16 cellular contexts compared by ENCODE assay signal in genomic region chr5:58940446-58940845, GRCh38.
A peak's percentile ranks its signal among the peaks of the same experiment; 100 is the strongest.
DNase-seq lines count a peak whose midpoint lies in the region; ATAC-seq, FAIRE-seq and TF ChIP-seq lines count a peak whose summit lies in the region.
"Had no signal": no experiment of that assay in that cellular context is flagged by ENCODE, and none has a peak within 500 bp of the region (broad histone marks: within the 10 kb centered on the region; RNA-seq: fewer than 3 reads in every experiment).

No MANE protein-coding gene starts in this region.

- ATAC-seq in K562 (no peak), left ventricle myocardium superior (peak; percentile 39)

- POLR2A ChIA-PET in K562 (lab: Yijun Ruan, JAX) = no interaction called here

- H3K27ac Mint-ChIP-seq in activated T-helper 2 cell treated with anti-CD3 and anti-CD28 coated beads, Interferon-gamma antibody, Interleukin-2, Interleukin-4, amounts not matched to agents 10 μg/mL and 5 μg/mL and 100 μg/mL, durations not matched to agents 14 hours and 24 hours and 36 hours = no peak overlapping the region
- H3K27ac Mint-ChIP-seq: activated naive CD4-positive, alpha-beta T cell treated with anti-CD3 and anti-CD28 coated beads, Interleukin-2, amount 10 ng/mL, durations not matched to agents 7 days and 5 days; T-helper 1 cell treated with Interleukin-12 subunit alpha and Interleukin-12 subunit beta and Interleukin-4 antibody, amounts not matched to agents 30 μg/mL and 1 μg/mL, for 36 hours had no signal

- no peaks in the 10 kb centered on the region for H3K4me1 Mint-ChIP-seq in activated T-helper 2 cell treated with anti-CD3 and anti-CD28 coated beads, Interferon-gamma antibody, Interleukin-2, Interleukin-4, amounts not matched to agents 10 μg/mL and 5 μg/mL and 100 μg/mL, durations not matched to agents 14 hours and 24 hours and 36 hours (ENCODE audit: low read depth)
- H3K4me1 Mint-ChIP-seq: activated naive CD4-positive, alpha-beta T cell treated with anti-CD3 and anti-CD28 coated beads, Interleukin-2, amount 10 ng/mL, durations not matched to agents 7 days and 5 days; central memory CD8-positive, alpha-beta T cell had no signal

- 27% methylated on average over 2 of the region's 2 CpGs for WGBS in K562 (ENCODE audit: insufficient coverage, low coverage, missing lambda C conversion rate)
- 64 to 85% (median 78%) methylated on average over 2 of the region's 2 CpGs for WGBS in stomach, 5 donors

- no TSS peak for BruUV-seq in K562 (replicated peaks; lab: Mats Ljungman, UMichigan)

- H3K27me3 ChIP-seq in K562 (ENCODE audit: control insufficient read depth in 2 of 2, insufficient read depth in 2 of 2, low read length in 2 of 2) (no peaks in the 10 kb centered on the region), stomach (no peaks in the 10 kb centered on the region)

- TF ChIP-seq POLR2A in K562 (conservative IDR thresholded peaks at IDR 0.05) = no peak
- no peak for TF ChIP-seq POLR2A in stomach (IDR thresholded peaks at IDR 0.05)

- CTCF ChIA-PET in K562 (lab: Yijun Ruan, JAX; ENCODE audit: low intra/inter-chr PET ratio) = no interaction called here

- H4K20me1 ChIP-seq in K562 (replicated peaks; ENCODE audit: control insufficient read depth, insufficient read depth, low read length) = no peaks in the 10 kb centered on the region

- no peak for FAIRE-seq in K562 (lab: Jason Lieb, UNC)
- FAIRE-seq: RCC 7860 had no signal

- H3K27ac ChIP-seq in K562 (ENCODE audit: extremely low read depth, low read depth, low read length) (no peak overlapping the region), stomach (no peak overlapping the region)
- H3K27ac ChIP-seq: thoracic aorta had no signal

- H2AFZ ChIP-seq in K562 (ENCODE audit: low read depth, low read length) = no peak overlapping the region

- H3K4me1 ChIP-seq in K562 (replicated peaks in 1 of 2; ENCODE audit: control insufficient read depth in 2 of 2, insufficient read depth in 2 of 2, low read length in 2 of 2) = peaks cover 0 to 2% of the 10 kb centered on the region in 2 experiments; a peak in 1 of 5 replicates
- H3K4me1 ChIP-seq in stomach = no peaks in the 10 kb centered on the region

- TF ChIP-seq CTCF in K562 (IDR thresholded peaks at IDR 0.05 in 2 of 3, conservative IDR thresholded peaks at IDR 0.05 in 1 of 3; ENCODE audit: insufficient read depth in 2 of 3, low read depth in 1 of 3, low read length in 3 of 3) = no peak
- TF ChIP-seq CTCF in stomach (IDR thresholded peaks at IDR 0.05) = no peak

- TF ChIP-seq EP300 in K562 (IDR thresholded peaks at IDR 0.05; ENCODE audit: low read length) (no peak), stomach (IDR thresholded peaks at IDR 0.05) (no peak)

- no peak for TF ChIP-seq RAD21 in K562 (CRISPR knock-in tag; conservative IDR thresholded peaks at IDR 0.05 in 1 of 2, IDR thresholded peaks at IDR 0.05 in 1 of 2)

- no peaks in the 10 kb centered on the region for H3K9me3 ChIP-seq in K562 (replicated peaks; ENCODE audit: control insufficient read depth, insufficient read depth, low read depth, low read length)
- H3K9me3 ChIP-seq in stomach = no peaks in the 10 kb centered on the region
- H3K9me3 ChIP-seq: thoracic aorta had no signal

- no peaks in the 10 kb centered on the region for H3K36me3 Mint-ChIP-seq in activated T-helper 2 cell treated with anti-CD3 and anti-CD28 coated beads, Interferon-gamma antibody, Interleukin-2, Interleukin-4, amounts not matched to agents 10 μg/mL and 5 μg/mL and 100 μg/mL, durations not matched to agents 14 hours and 24 hours and 36 hours (ENCODE audit: low read depth)
- H3K36me3 Mint-ChIP-seq: activated naive CD4-positive, alpha-beta T cell treated with anti-CD3 and anti-CD28 coated beads, Interleukin-2, amount 10 ng/mL, durations not matched to agents 7 days and 5 days had no signal

- peaks cover 12% of the 10 kb centered on the region; the same call in 2 of the 3 replicates for H3K79me2 ChIP-seq in K562 (ENCODE audit: control insufficient read depth, insufficient read depth, low read length)

- H3K9ac ChIP-seq in K562 (ENCODE audit: insufficient read depth in 1 of 2, low read depth in 2 of 2, low read length in 2 of 2) = no peak overlapping the region

- no peak overlapping the region for H3K4me3 ChIP-seq in K562
- H3K4me3 ChIP-seq in stomach = no peak overlapping the region
- H3K4me3 ChIP-seq: thoracic aorta had no signal

- intact Hi-C loops in K562 (cut with micrococcal nuclease) (no loop called here), left ventricle myocardium superior (cut with micrococcal nuclease) (no loop called here), stomach (cut with DNase I; ENCODE audit: low total_unique reads) (no loop called here)
- intact Hi-C loops in activated T-helper 2 cell treated with anti-CD3 and anti-CD28 coated beads, Interferon-gamma antibody, Interleukin-2, Interleukin-4, amounts not matched to agents 10 μg/mL and 5 μg/mL and 100 μg/mL, durations not matched to agents 14 hours and 24 hours and 36 hours (cut with micrococcal nuclease) = no loop called here

- peaks cover 19% of the 10 kb centered on the region for H3K27me3 Mint-ChIP-seq in activated T-helper 2 cell treated with anti-CD3 and anti-CD28 coated beads, Interferon-gamma antibody, Interleukin-2, Interleukin-4, amounts not matched to agents 10 μg/mL and 5 μg/mL and 100 μg/mL, durations not matched to agents 14 hours and 24 hours and 36 hours (ENCODE audit: low read depth)
- H3K27me3 Mint-ChIP-seq: activated naive CD4-positive, alpha-beta T cell treated with anti-CD3 and anti-CD28 coated beads, Interleukin-2, amount 10 ng/mL, durations not matched to agents 7 days and 5 days had no signal

- in situ Hi-C loops in K562 (cut with MboI) = no loop called here

- H3K4me3 Mint-ChIP-seq in activated T-helper 2 cell treated with anti-CD3 and anti-CD28 coated beads, Interferon-gamma antibody, Interleukin-2, Interleukin-4, amounts not matched to agents 10 μg/mL and 5 μg/mL and 100 μg/mL, durations not matched to agents 14 hours and 24 hours and 36 hours (ENCODE audit: low read depth) = no peak overlapping the region
- H3K4me3 Mint-ChIP-seq: activated naive CD4-positive, alpha-beta T cell treated with anti-CD3 and anti-CD28 coated beads, Interleukin-2, amount 10 ng/mL, durations not matched to agents 7 days and 5 days; central memory CD8-positive, alpha-beta T cell; T-helper 1 cell treated with Interleukin-12 subunit alpha and Interleukin-12 subunit beta and Interleukin-4 antibody, amounts not matched to agents 30 μg/mL and 1 μg/mL, for 36 hours had no signal

- DNase-seq in SHP77 (lab: John Stamatoyannopoulos, UW) (peak; percentile 10 to 21), SHP77 treated with DMSO at 0.1 percent for 48 hours (lab: John Stamatoyannopoulos, UW) (no peak), K562 (ENCODE audit: extremely low read depth in 1 of 4, low spot score in 3 of 4) (peak in 1 of 4 experiments; percentile 12), left ventricle myocardium superior (no peak), stromal cell of bone marrow (ENCODE audit: low read depth) (peak; percentile 77), stomach (no peak), HK-2 (ENCODE audit: unreplicated experiment) (no peak)
- DNase-seq in activated T-helper 2 cell treated with anti-CD3 and anti-CD28 coated beads, Interferon-gamma antibody, Interleukin-2, Interleukin-4, amounts not matched to agents 10 μg/mL and 5 μg/mL and 100 μg/mL, durations not matched to agents 14 hours and 24 hours and 36 hours (ENCODE audit: low spot score) = no peak
- DNase-seq: activated naive CD4-positive, alpha-beta T cell treated with anti-CD3 and anti-CD28 coated beads, Interleukin-2, amount 10 ng/mL, durations not matched to agents 7 days and 5 days; COR-L47; NCI-H1694; NCI-H526 treated with DMSO at 0.1 percent for 48 hours had no signal

- H3K36me3 ChIP-seq in K562 (ENCODE audit: control insufficient read depth, insufficient read depth, low read length) (0 out of 3 replicates have a peak, but pooled peaks cover 4% of the 10 kb centered on the region), stomach (no peaks in the 10 kb centered on the region)
- H3K36me3 ChIP-seq: thoracic aorta had no signal

- no peak overlapping the region for H3K4me2 ChIP-seq in K562 (ENCODE audit: insufficient read depth, low read length)

- H3K9me1 ChIP-seq in K562 (ENCODE audit: control insufficient read depth, insufficient read depth, low read length) = no peaks in the 10 kb centered on the region

- no peaks in the 10 kb centered on the region for H3K9me3 Mint-ChIP-seq in activated T-helper 2 cell treated with anti-CD3 and anti-CD28 coated beads, Interferon-gamma antibody, Interleukin-2, Interleukin-4, amounts not matched to agents 10 μg/mL and 5 μg/mL and 100 μg/mL, durations not matched to agents 14 hours and 24 hours and 36 hours
- H3K9me3 Mint-ChIP-seq: central memory CD8-positive, alpha-beta T cell; T-helper 1 cell treated with Interleukin-12 subunit alpha and Interleukin-12 subunit beta and Interleukin-4 antibody, amounts not matched to agents 30 μg/mL and 1 μg/mL, for 36 hours had no signal

TF ChIP-seq in K562, 482 proteins besides CTCF, POLR2A, EP300 and RAD21 (continues in another document):
- TF ChIP-seq ZNF408 (CRISPR knock-in tag; IDR thresholded peaks at IDR 0.05; ENCODE audit: low read depth) = no peak
- TF ChIP-seq ZBTB12 (CRISPR knock-in tag; IDR thresholded peaks at IDR 0.05) = no peak
- TF ChIP-seq ZNF316 (IDR thresholded peaks at IDR 0.05) = peak; percentile 63
- no peak for TF ChIP-seq MLX (CRISPR knock-in tag; conservative IDR thresholded peaks at IDR 0.05)
- 0 out of 2 replicates have a peak, but pooled peaks have one; percentile 5 for TF ChIP-seq CBFA2T3 (IDR thresholded peaks at IDR 0.05)
- no peak for TF ChIP-seq RBBP5 (IDR thresholded peaks at IDR 0.05; ENCODE audit: borderline replicate concordance, insufficient read depth, low read length, poor library complexity, severe bottlenecking)
- no peak for TF ChIP-seq ZNF384 (IDR thresholded peaks at IDR 0.05; ENCODE audit: low read depth, low read length)
- no peak for TF ChIP-seq ZBED1 (IDR thresholded peaks at IDR 0.05)
- TF ChIP-seq NEUROD1 (IDR thresholded peaks at IDR 0.05; ENCODE audit: borderline replicate concordance, low read depth, low read length, partially characterized antibody) = no peak

Comparison
In these comparisons a context has a peak if more than half of its experiments do, and no peak if none do; other contexts are left out.
1. DNase-seq: peak in SHP77 (2 of 2) and stromal cell of bone marrow (single experiment); none in SHP77 treated with DMSO at 0.1 percent for 48 hours (single experiment), left ventricle myocardium superior (single experiment), stomach (single experiment), activated T-helper 2 cell treated with anti-CD3 and anti-CD28 coated beads, Interferon-gamma antibody, Interleukin-2, Interleukin-4, amounts not matched to agents 10 μg/mL and 5 μg/mL and 100 μg/mL, durations not matched to agents 14 hours and 24 hours and 36 hours (single experiment) and HK-2 (single experiment).